9 cellular contexts compared by ENCODE assay signal in genomic region chr11:72239849-72240460, GRCh38. TPM values are rescaled to one million over a fixed set of nuclear protein-coding genes. Genes with fewer than 3 reads are reported as not detected.
DNase-seq lines count a peak whose midpoint lies in the region; ATAC-seq and TF ChIP-seq lines count a peak whose summit lies in the region.
"Had no signal": no experiment of that assay in that cellular context is flagged by ENCODE, and none has a peak within 500 bp of the region (broad histone marks: within the 10 kb centered on the region; RNA-seq: fewer than 3 reads in every experiment).

No MANE protein-coding gene starts in this region.

- H3K4me1 ChIP-seq in H9 (ENCODE audit: insufficient read depth, low read length) (peaks cover 5% of the 10 kb centered on the region; the same call in 1 of the 2 replicates), mesodermal cell (ENCODE audit: control insufficient read depth, insufficient read depth, low read length, poor library complexity, severe bottlenecking) (peaks cover 10% of the 10 kb centered on the region)

- H3K4me3 ChIP-seq in mesodermal cell (ENCODE audit: extremely low read depth, insufficient read depth, low read length, poor library complexity, severe bottlenecking): peak overlapping the region; percentile 19
- H3K4me3 ChIP-seq in WERI-Rb-1 (ENCODE audit: low read depth, low read length): no peak overlapping the region

- no peak overlapping the region for H2BK15ac ChIP-seq in H9 (ENCODE audit: low read depth, low read length)

- no peak overlapping the region for H2AK5ac ChIP-seq in H9 (ENCODE audit: insufficient read length, low read length)

- no peak for ATAC-seq in GM19035 (IDR thresholded peaks at IDR 0.05; ENCODE audit: unreplicated experiment)
- no peak for ATAC-seq in GM21529 (IDR thresholded peaks at IDR 0.05; ENCODE audit: unreplicated experiment)
- ATAC-seq: HCT116 had no signal

- no peak overlapping the region for H3K56ac ChIP-seq in H9 (ENCODE audit: insufficient read length, low read depth, low read length)

- WGBS in H9 (ENCODE audit: extremely low coverage, insufficient read length, low lambda C conversion rate): no CpG with 5 or more reads among the region's 69 CpGs
- 14 to 27% methylated on average over 58 to 69 of the region's 69 CpGs for WGBS in mesodermal cell (ENCODE audit: insufficient coverage in 2 of 2), 2 experiments

- H3K27ac ChIP-seq in H9 (ENCODE audit: insufficient read length, low read depth, low read length) (no peak overlapping the region), mesodermal cell (ENCODE audit: low read depth, low read length, severe bottlenecking) (no peak overlapping the region), WERI-Rb-1 (no peak overlapping the region)

- TF ChIP-seq CTCF in H9 (conservative IDR thresholded peaks at IDR 0.05) (no peak), WERI-Rb-1 (IDR thresholded peaks at IDR 0.05; ENCODE audit: low read depth, low read length) (no peak)

- H3K79me2 ChIP-seq in H9 (ENCODE audit: insufficient read depth, low read length): no peaks in the 10 kb centered on the region

- no peak overlapping the region for H3K27ac Mint-ChIP-seq in H9
- H3K27ac Mint-ChIP-seq in dendritic cell treated with granulocyte-macrophage colony-stimulating factor and Interleukin-4, amounts not matched to agents 40 ng/mL and 50 ng/mL, for 4 days: peak overlapping the region; percentile 81

- peaks cover 26% of the 10 kb centered on the region for H3K23me2 ChIP-seq in H9 (ENCODE audit: insufficient read length, low read depth, low read length, poor library complexity, severe bottlenecking)

- peaks cover 2% of the 10 kb centered on the region for H4K20me1 ChIP-seq in H9 (ENCODE audit: control insufficient read depth, insufficient read depth, insufficient read length)

- H3K79me1 ChIP-seq in H9 (ENCODE audit: insufficient read depth, low read depth, low read length, poor library complexity, severe bottlenecking): no peaks in the 10 kb centered on the region

- H3K9me3 Mint-ChIP-seq in H9: peaks cover 0 to 6% of the 10 kb centered on the region in 2 experiments; a peak in 3 of 5 replicates
- no peaks in the 10 kb centered on the region for H3K9me3 Mint-ChIP-seq in dendritic cell treated with granulocyte-macrophage colony-stimulating factor and Interleukin-4, amounts not matched to agents 40 ng/mL and 50 ng/mL, for 4 days

- peaks cover 33 to 48% of the 10 kb centered on the region in 2 experiments for H3K4me1 Mint-ChIP-seq in H9
- H3K4me1 Mint-ChIP-seq in dendritic cell treated with granulocyte-macrophage colony-stimulating factor and Interleukin-4, amounts not matched to agents 40 ng/mL and 50 ng/mL, for 4 days (ENCODE audit: low read depth): peaks cover 76% of the 10 kb centered on the region

- H3K36me3 ChIP-seq in mesodermal cell (ENCODE audit: control insufficient read depth, insufficient read depth, low read length) (peaks cover 36% of the 10 kb centered on the region), WERI-Rb-1 (peaks cover 41% of the 10 kb centered on the region)

- H3K14ac ChIP-seq in H9 (ENCODE audit: insufficient read depth, low read length): peak overlapping the region; percentile 58

- DNase-seq in AG08395 (ENCODE audit: low spot score) (peak; percentile 52), H9 (peak; percentile 43), WERI-Rb-1 (no peak), glomerular visceral epithelial cell (ENCODE audit: extremely low spot score) (no peak)

- H2AFZ ChIP-seq in H9 (ENCODE audit: low read length): no peak overlapping the region

- H4K5ac ChIP-seq in H9 (ENCODE audit: insufficient read length, low read depth, low read length): no peak overlapping the region

- peaks cover 42% of the 10 kb centered on the region for H3K27me3 Mint-ChIP-seq in H9 (ENCODE audit: low read depth)
- H3K27me3 Mint-ChIP-seq in dendritic cell treated with granulocyte-macrophage colony-stimulating factor and Interleukin-4, amounts not matched to agents 40 ng/mL and 50 ng/mL, for 4 days: peaks cover 58% of the 10 kb centered on the region

- H3K27me3 ChIP-seq in H9 (ENCODE audit: insufficient read depth, low read length) (peaks cover 51% of the 10 kb centered on the region), WERI-Rb-1 (ENCODE audit: insufficient read depth, low read depth, severe bottlenecking) (no peaks in the 10 kb centered on the region)

- H3K18ac ChIP-seq in H9 (ENCODE audit: insufficient read length, low read depth, low read length): no peak overlapping the region

- no peak overlapping the region for H2BK5ac ChIP-seq in H9 (ENCODE audit: insufficient read length, low read length)

- no peak overlapping the region for H2BK20ac ChIP-seq in H9 (ENCODE audit: low read depth, low read length, poor library complexity, severe bottlenecking)

- no peak overlapping the region for H3K23ac ChIP-seq in H9 (ENCODE audit: insufficient read length, low read depth, low read length)

- H3K9me3 ChIP-seq in H9 (ENCODE audit: control insufficient read depth, low read depth, low read length) (no peaks in the 10 kb centered on the region), mesodermal cell (ENCODE audit: control insufficient read depth, low read length) (no peaks in the 10 kb centered on the region), WERI-Rb-1 (ENCODE audit: severe bottlenecking) (peaks cover 2% of the 10 kb centered on the region)

- H3K4ac ChIP-seq in H9 (ENCODE audit: low read depth, low read length): no peak overlapping the region

- H4K8ac ChIP-seq in H9 (replicated peaks; ENCODE audit: insufficient read length, low read depth, low read length): no peak overlapping the region

- peak overlapping the region; percentile 51 for H3K4me2 ChIP-seq in H9 (ENCODE audit: insufficient read depth, insufficient read length, low read length)

- H2BK12ac ChIP-seq in H9 (ENCODE audit: insufficient read length, low read depth, low read length): no peak overlapping the region

- peak overlapping the region; percentile 61 to 85 for H3K4me3 Mint-ChIP-seq in H9
- H3K4me3 Mint-ChIP-seq in dendritic cell treated with granulocyte-macrophage colony-stimulating factor and Interleukin-4, amounts not matched to agents 40 ng/mL and 50 ng/mL, for 4 days: peak overlapping the region; percentile 65

- H3T11ph ChIP-seq in H9 (ENCODE audit: low read length): no peak overlapping the region

- H3K36me3 Mint-ChIP-seq in H9 (ENCODE audit: insufficient read depth in 1 of 3, low read depth in 3 of 3): peaks cover 5 to 31% (median 14%) of the 10 kb centered on the region in 3 experiments
- H3K36me3 Mint-ChIP-seq in dendritic cell treated with granulocyte-macrophage colony-stimulating factor and Interleukin-4, amounts not matched to agents 40 ng/mL and 50 ng/mL, for 4 days (ENCODE audit: low read depth): peaks cover 42% of the 10 kb centered on the region

- H2BK120ac ChIP-seq in H9 (ENCODE audit: low read depth, low read length, poor library complexity, severe bottlenecking): no peak overlapping the region

- no peak overlapping the region for H4K91ac ChIP-seq in H9 (ENCODE audit: insufficient read length, low read depth, low read length)

- H3K9ac ChIP-seq in H9 (ENCODE audit: extremely low read depth, insufficient read length, low read length): no peak overlapping the region

- intact Hi-C loops in dendritic cell treated with granulocyte-macrophage colony-stimulating factor and Interleukin-4, amounts not matched to agents 40 ng/mL and 50 ng/mL, for 4 days (cut with micrococcal nuclease): loop anchor here (5.0 kb wide), 3 partner anchors 58 to 213 kb away; partner anchors contain the start of gene CLPB

RNA-seq across cellular contexts. Expression of gene PHOX2A, which starts 4.0 kb away (rescaled TPM):
- total RNA-seq in H9 (2021): 1.1 and 1.4 TPM in 2 replicates
- 0.63 TPM for polyA plus RNA-seq in mesodermal cell (2013, experiment 1 of 2)
- 1.3 TPM for polyA plus RNA-seq in mesodermal cell (2013, experiment 2 of 2)

RNA-seq across cellular contexts. Expression of gene INPPL1, which starts 15.4 kb away (rescaled TPM):
- total RNA-seq in H9 (2021): 207 and 214 TPM in 2 replicates
- polyA plus RNA-seq in mesodermal cell (2013, experiment 1 of 2): 126 TPM
- polyA plus RNA-seq in mesodermal cell (2013, experiment 2 of 2): 109 TPM

RNA-seq across cellular contexts. Expression of gene FOLR2, which starts 23.4 kb away (rescaled TPM):
- not detected in 2 replicates for total RNA-seq in H9 (2021)
- not detected for polyA plus RNA-seq in mesodermal cell (2013, experiment 1 of 2)
- not detected for polyA plus RNA-seq in mesodermal cell (2013, experiment 2 of 2)

RNA-seq across cellular contexts. Expression of gene FOLR1, which starts 48.0 kb away (rescaled TPM):
- total RNA-seq in H9 (2021): 0.92 and 1.2 TPM in 2 replicates
- 3.7 TPM for polyA plus RNA-seq in mesodermal cell (2013, experiment 1 of 2)
- polyA plus RNA-seq in mesodermal cell (2013, experiment 2 of 2): 1.9 TPM

Comparison
In these comparisons a context has a peak if more than half of its experiments do, and no peak if none do; other contexts are left out.
1. DNase-seq: peak in AG08395 (single experiment) and H9 (single experiment); none in WERI-Rb-1 (single experiment) and glomerular visceral epithelial cell (single experiment).